ENCODE assay signal across 1 cellular context in the genomic region with DNA sequence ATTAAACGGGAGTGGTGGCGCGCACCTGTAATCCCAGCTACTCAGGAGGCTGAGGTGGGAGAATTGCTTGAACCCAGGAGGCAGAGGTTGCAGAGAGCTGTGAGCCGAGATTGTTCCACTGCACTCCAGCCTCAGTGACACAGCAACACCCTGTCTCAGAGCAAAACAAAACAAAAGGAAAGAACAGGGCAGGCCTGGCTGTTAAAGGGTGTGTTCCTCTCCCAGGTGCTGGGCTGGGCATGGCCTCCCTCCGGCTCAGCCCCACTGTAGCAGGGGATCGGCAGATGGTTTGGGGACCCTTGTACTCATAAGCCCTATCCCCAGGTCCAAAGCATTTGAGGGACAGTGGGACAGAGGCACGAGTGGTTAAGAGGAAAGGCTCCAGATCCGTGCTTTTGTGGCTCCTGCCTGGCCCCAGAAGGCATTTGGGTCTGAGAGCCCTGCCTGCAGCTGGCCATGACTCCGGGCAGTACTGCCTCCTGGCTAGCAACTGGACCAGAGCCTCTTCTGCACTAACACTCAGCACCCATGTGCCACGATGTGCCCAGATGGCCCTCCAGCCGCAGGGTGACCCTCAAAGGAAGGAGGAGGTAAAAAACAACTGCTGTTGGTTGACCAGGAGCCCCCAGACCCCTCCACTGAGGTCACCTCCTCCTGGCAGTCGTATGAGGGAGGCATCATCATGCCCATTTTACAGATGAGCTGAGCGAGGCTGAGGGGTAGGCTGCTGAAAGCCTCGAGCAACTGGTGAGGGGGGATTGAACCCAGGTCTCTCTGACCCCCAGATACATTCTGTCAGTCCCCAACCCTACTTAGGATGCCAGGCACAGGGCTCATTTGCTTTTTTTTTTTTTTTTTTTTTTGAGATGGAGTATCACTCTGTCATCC.
TF ChIP-seq lines count a peak whose summit lies in the region.

No MANE protein-coding gene starts in this region.

TF ChIP-seq in K562, 482 proteins besides CTCF, POLR2A, EP300 and RAD21:
- TF ChIP-seq RBM39 (optimal IDR thresholded peaks at IDR 0.05; ENCODE audit: low read depth, low read length), result no peak
- 0 out of 2 replicates have a peak, but pooled peaks have one; percentile 32 for TF ChIP-seq HDAC2 (IDR thresholded peaks at IDR 0.05)
- 0 out of 2 replicates have a peak, but pooled peaks have one; percentile 31 for TF ChIP-seq ADNP (tag; IDR thresholded peaks at IDR 0.05)
- TF ChIP-seq, protein P1, sequence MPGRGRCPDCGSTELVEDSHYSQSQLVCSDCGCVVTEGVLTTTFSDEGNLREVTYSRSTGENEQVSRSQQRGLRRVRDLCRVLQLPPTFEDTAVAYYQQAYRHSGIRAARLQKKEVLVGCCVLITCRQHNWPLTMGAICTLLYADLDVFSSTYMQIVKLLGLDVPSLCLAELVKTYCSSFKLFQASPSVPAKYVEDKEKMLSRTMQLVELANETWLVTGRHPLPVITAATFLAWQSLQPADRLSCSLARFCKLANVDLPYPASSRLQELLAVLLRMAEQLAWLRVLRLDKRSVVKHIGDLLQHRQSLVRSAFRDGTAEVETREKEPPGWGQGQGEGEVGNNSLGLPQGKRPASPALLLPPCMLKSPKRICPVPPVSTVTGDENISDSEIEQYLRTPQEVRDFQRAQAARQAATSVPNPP (IDR thresholded peaks at IDR 0.05; ENCODE audit: borderline replicate concordance, insufficient read depth, insufficient read length), result no peak
- peak; percentile 76 for TF ChIP-seq RBM25 (IDR thresholded peaks at IDR 0.05; ENCODE audit: low read depth, low read length, severe bottlenecking)
- TF ChIP-seq BCOR (IDR thresholded peaks at IDR 0.05), result peak; percentile 84
- no peak for TF ChIP-seq POLR2G (IDR thresholded peaks at IDR 0.05; ENCODE audit: low read depth, low read length)
- 0 out of 4 replicates have a peak, but pooled peaks of 1 of the 2 experiments have one; percentile 35 for TF ChIP-seq KDM1A (IDR thresholded peaks at IDR 0.05)
